ENCODE assay signal across 8 cellular contexts in genomic region chr12:55724226-55724939, GRCh38. TPM values are rescaled to one million over a fixed set of nuclear protein-coding genes. Genes with fewer than 3 reads are reported as not detected.
A peak's percentile ranks its signal among the peaks of the same experiment; 100 is the strongest.
DNase-seq lines count a peak whose midpoint lies in the region; ATAC-seq and TF ChIP-seq lines count a peak whose summit lies in the region.

No MANE protein-coding gene starts in this region.

- H3K4me3 ChIP-seq in SJCRH30 (no peak overlapping the region), right atrium auricular region (no peak overlapping the region), skeletal muscle tissue (ENCODE audit: low read length in 3 of 3) (no peak overlapping the region)

- H3K27me3 ChIP-seq in SJCRH30 (no peaks in the 10 kb centered on the region), right atrium auricular region (no peaks in the 10 kb centered on the region), skeletal muscle tissue (ENCODE audit: control insufficient read depth in 3 of 3, insufficient read depth in 3 of 3, low read length in 3 of 3) (no peaks in the 10 kb centered on the region)

- DNase-seq in EH (ENCODE audit: low read depth) (peak; percentile 70), HuH-7.5 (ENCODE audit: low spot score) (peak; percentile 71), SJCRH30 (peak; percentile 48 to 65), amygdala (lab: John Stamatoyannopoulos, UW) (peak in 38 of 56 donors; percentile 13 to 82 (median 47)), right atrium auricular region (ENCODE audit: low spot score) (peak; percentile 82), T1000 (lab: John Stamatoyannopoulos, UW) (no peak)

- H3K36me3 ChIP-seq in SJCRH30 (peaks cover 37% of the 10 kb centered on the region), right atrium auricular region (peaks cover 34% of the 10 kb centered on the region), skeletal muscle tissue (ENCODE audit: control insufficient read depth in 3 of 3, insufficient read depth in 3 of 3, low read length in 3 of 3) (peaks cover 33 to 39% (median 36%) of the 10 kb centered on the region in 3 donors)

- peak; percentile 36 to 72 for TF ChIP-seq CTCF in right atrium auricular region (IDR thresholded peaks at IDR 0.05)

- ATAC-seq in HG03095 (IDR thresholded peaks at IDR 0.05; ENCODE audit: unreplicated experiment), result no peak

- H3K9me3 ChIP-seq in SJCRH30 (replicated peaks) (no peaks in the 10 kb centered on the region), right atrium auricular region (no peaks in the 10 kb centered on the region), skeletal muscle tissue (ENCODE audit: control insufficient read depth in 3 of 3, low read length in 3 of 3) (no peaks in the 10 kb centered on the region)

- no peak overlapping the region for H3K27ac ChIP-seq in SJCRH30
- H3K27ac ChIP-seq in right atrium auricular region, result peak overlapping the region; percentile 39 to 56
- H3K27ac ChIP-seq in skeletal muscle tissue (ENCODE audit: low read depth, low read length), result peak overlapping the region; percentile 25

- H3K9ac ChIP-seq in skeletal muscle tissue (ENCODE audit: low read depth in 1 of 3, low read length in 3 of 3), result peak overlapping the region in 1 of 3 donors; percentile 57

- H3K4me1 ChIP-seq in SJCRH30 (peaks cover 17% of the 10 kb centered on the region), right atrium auricular region (peaks cover 0 to 73% of the 10 kb centered on the region in 2 donors), skeletal muscle tissue (ENCODE audit: control insufficient read depth in 3 of 3, insufficient read depth in 3 of 3, low read length in 3 of 3) (peaks cover 71 to 80% (median 75%) of the 10 kb centered on the region in 3 donors)

RNA-seq across cellular contexts. Expression of gene RDH5, which starts 4.2 kb away (rescaled TPM):
- 2.0 and 2.5 TPM in 2 replicates for total RNA-seq in SJCRH30 (2014; rRNA removed; shearing (Covaris generic))
- 10 to 100 TPM; 13.0 to 22.4 TPM for total RNA-seq in right atrium auricular region
- total RNA-seq in skeletal muscle tissue, result 19.8 TPM

RNA-seq across cellular contexts. Expression of gene CD63, which starts 4.4 kb away (rescaled TPM):
- total RNA-seq in SJCRH30 (2014; rRNA removed; shearing (Covaris generic)), result 598 and 676 TPM in 2 replicates
- 1,000 to 10,000 TPM; 1,041 to 1,122 TPM for total RNA-seq in right atrium auricular region
- 1,640 TPM for total RNA-seq in skeletal muscle tissue

RNA-seq across cellular contexts. Expression of gene BLOC1S1, which starts 8.5 kb away (rescaled TPM):
- total RNA-seq in SJCRH30 (2014; rRNA removed; shearing (Covaris generic)), result 66.7 and 76.2 TPM in 2 replicates
- total RNA-seq in right atrium auricular region (100 to 1,000 TPM; 177 to 187 TPM), skeletal muscle tissue (42.3 TPM)

RNA-seq across cellular contexts. Expression of gene ITGA7, which starts 16.7 kb away (rescaled TPM):
- 21.8 and 27.1 TPM in 2 replicates for total RNA-seq in SJCRH30 (2014; rRNA removed; shearing (Covaris generic))
- 100 to 1,000 TPM; 291 to 309 TPM for total RNA-seq in right atrium auricular region
- total RNA-seq in skeletal muscle tissue, result 123 TPM

RNA-seq across cellular contexts. Expression of gene GDF11, which starts 18.5 kb away (rescaled TPM):
- total RNA-seq in SJCRH30 (2014; rRNA removed; shearing (Covaris generic)), result 9.1 and 10.5 TPM in 2 replicates
- total RNA-seq in right atrium auricular region (1 to 10 TPM; 8.1 to 8.6 TPM), skeletal muscle tissue (3.1 TPM)
